18 cellular contexts compared by ENCODE assay signal in the genomic region with DNA sequence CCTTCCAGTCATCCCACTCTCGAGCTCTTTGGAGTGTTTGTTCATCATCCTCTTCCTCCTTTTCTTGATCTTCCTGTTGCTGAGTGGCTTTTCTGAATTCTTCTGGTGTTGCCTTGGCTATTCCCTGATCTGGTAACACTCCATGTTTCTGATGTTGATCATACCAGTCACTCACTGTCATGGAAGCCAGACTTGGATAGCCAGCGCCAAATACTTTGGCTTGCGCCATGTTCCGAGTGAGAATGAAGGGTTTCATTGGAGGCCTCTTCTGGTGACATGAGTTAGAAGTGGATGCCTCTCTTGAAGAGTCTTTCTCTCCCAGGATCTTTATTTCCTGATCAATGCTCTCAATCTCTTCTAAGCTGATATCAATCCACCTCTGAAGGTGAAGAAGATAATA. TPM values are rescaled to one million over a fixed set of nuclear protein-coding genes. Genes with fewer than 3 reads are reported as not detected.
DNase-seq lines count a peak whose midpoint lies in the region; ATAC-seq and TF ChIP-seq lines count a peak whose summit lies in the region.
"Had no signal": no experiment of that assay in that cellular context is flagged by ENCODE, and none has a peak within 500 bp of the region (broad histone marks: within the 10 kb centered on the region; RNA-seq: fewer than 3 reads in every experiment).

No MANE protein-coding gene starts in this region.

- H3K36me3 Mint-ChIP-seq in activated CD8-positive, alpha-beta memory T cell treated with anti-CD3 and anti-CD28 coated beads, Interleukin-2, amount 10 ng/mL, durations not matched to agents 7 days and 5 days = peaks cover 5% of the 10 kb centered on the region
- H3K36me3 Mint-ChIP-seq in T-helper 17 cell (ENCODE audit: low read depth) (no peaks in the 10 kb centered on the region), osteocyte (ENCODE audit: unreplicated experiment) (no peaks in the 10 kb centered on the region)
- peaks cover 31% of the 10 kb centered on the region for H3K36me3 Mint-ChIP-seq in effector memory CD8-positive, alpha-beta T cell (ENCODE audit: insufficient read depth)
- H3K36me3 Mint-ChIP-seq: CD14-positive monocyte had no signal

- intact Hi-C loops in posterior vena cava (cut with DNase I) = no loop called here

- DNase-seq in activated CD8-positive, alpha-beta memory T cell treated with anti-CD3 and anti-CD28 coated beads, Interleukin-2, amount 10 ng/mL, durations not matched to agents 7 days and 5 days = no peak
- no peak for DNase-seq in activated CD8-positive, alpha-beta memory T cell treated with anti-CD3 and anti-CD28 coated beads, Interleukin-2, amount 50 U/mL, for 48 hours
- DNase-seq in T-helper 17 cell (no peak), osteocyte (ENCODE audit: extremely low spot score, unreplicated experiment) (no peak), posterior vena cava (ENCODE audit: low spot score) (no peak)
- DNase-seq in effector memory CD8-positive, alpha-beta T cell = no peak
- DNase-seq in activated CD8-positive, alpha-beta memory T cell treated with anti-CD3 and anti-CD28 coated beads, Interleukin-2, amount 50 U/mL, for 4 hours = no peak
- DNase-seq in stimulated activated naive CD4-positive, alpha-beta T cell treated with Interleukin-2 at 50 U/mL for 16 hours (lab: John Stamatoyannopoulos, UW) = no peak
- DNase-seq: ACHN; HCEC 1CT; mammary epithelial cell; NCI-H1436 treated with DMSO at 0.1 percent for 48 hours; NCI-H748 treated with DMSO at 0.1 percent for 48 hours; Right ventricle myocardium superior; stimulated activated CD4-positive, alpha-beta T cell treated with anti-CD3 and anti-CD28 coated beads, Interleukin-4, amount 100 ng/mL, for 1 hour had no signal

- no peak for TF ChIP-seq CTCF in osteocyte (IDR thresholded peaks at IDR 0.05)

- peaks cover 21% of the 10 kb centered on the region for H3K4me1 Mint-ChIP-seq in activated CD8-positive, alpha-beta memory T cell treated with anti-CD3 and anti-CD28 coated beads, Interleukin-2, amount 10 ng/mL, durations not matched to agents 7 days and 5 days
- H3K4me1 Mint-ChIP-seq in T-helper 17 cell = peaks cover 12% of the 10 kb centered on the region
- peaks cover 12 to 14% of the 10 kb centered on the region in 2 donors for H3K4me1 Mint-ChIP-seq in effector memory CD8-positive, alpha-beta T cell (ENCODE audit: low read depth in 2 of 2)
- peaks cover 12% of the 10 kb centered on the region for H3K4me1 Mint-ChIP-seq in osteocyte (ENCODE audit: unreplicated experiment)

- CTCF ChIA-PET in activated CD8-positive, alpha-beta memory T cell treated with anti-CD3 and anti-CD28 coated beads, Interleukin-2, amount 10 ng/mL, durations not matched to agents 7 days and 5 days (lab: Charles Lee) = interaction anchor here (1.0 kb wide), 1 partner anchor 343 kb away, joined by 3 read pairs; no protein-coding TSS in a partner anchor

- ATAC-seq in activated CD8-positive, alpha-beta memory T cell treated with anti-CD3 and anti-CD28 coated beads, Interleukin-2, amount 10 ng/mL, durations not matched to agents 7 days and 5 days = no peak
- no peak for ATAC-seq in T-helper 17 cell
- no peak for ATAC-seq in effector memory CD8-positive, alpha-beta T cell (replicated peaks)
- ATAC-seq: HepG2 had no signal

- no peak overlapping the region for H3K27ac Mint-ChIP-seq in activated CD8-positive, alpha-beta memory T cell treated with anti-CD3 and anti-CD28 coated beads, Interleukin-2, amount 10 ng/mL, durations not matched to agents 7 days and 5 days
- H3K27ac Mint-ChIP-seq in T-helper 17 cell (peak overlapping the region; percentile 37), osteocyte (ENCODE audit: unreplicated experiment) (no peak overlapping the region)
- H3K27ac Mint-ChIP-seq in effector memory CD8-positive, alpha-beta T cell = no peak overlapping the region

- peaks cover 2% of the 10 kb centered on the region for H3K9me3 Mint-ChIP-seq in activated CD8-positive, alpha-beta memory T cell treated with anti-CD3 and anti-CD28 coated beads, Interleukin-2, amount 10 ng/mL, durations not matched to agents 7 days and 5 days (ENCODE audit: low read depth)
- H3K9me3 Mint-ChIP-seq in effector memory CD8-positive, alpha-beta T cell = no peaks in the 10 kb centered on the region
- no peaks in the 10 kb centered on the region for H3K9me3 Mint-ChIP-seq in osteocyte (ENCODE audit: unreplicated experiment)
- H3K9me3 Mint-ChIP-seq: CD14-positive monocyte had no signal

- H3K27me3 Mint-ChIP-seq in activated CD8-positive, alpha-beta memory T cell treated with anti-CD3 and anti-CD28 coated beads, Interleukin-2, amount 10 ng/mL, durations not matched to agents 7 days and 5 days = peaks cover 9% of the 10 kb centered on the region
- H3K27me3 Mint-ChIP-seq in T-helper 17 cell (peaks cover 4% of the 10 kb centered on the region), osteocyte (ENCODE audit: unreplicated experiment) (no peaks in the 10 kb centered on the region)
- H3K27me3 Mint-ChIP-seq in effector memory CD8-positive, alpha-beta T cell = peaks cover 0 to 12% of the 10 kb centered on the region in 2 donors

- H3K4me3 Mint-ChIP-seq in activated CD8-positive, alpha-beta memory T cell treated with anti-CD3 and anti-CD28 coated beads, Interleukin-2, amount 10 ng/mL, durations not matched to agents 7 days and 5 days = peak overlapping the region; percentile 3
- H3K4me3 Mint-ChIP-seq in T-helper 17 cell = peak overlapping the region; percentile 68
- H3K4me3 Mint-ChIP-seq in effector memory CD8-positive, alpha-beta T cell = peak overlapping the region; percentile 33 to 59
- H3K4me3 Mint-ChIP-seq in osteocyte (ENCODE audit: unreplicated experiment) = peak overlapping the region; percentile 50

- no peaks in the 10 kb centered on the region for H3K9me3 ChIP-seq in T-helper 17 cell (ENCODE audit: control insufficient read depth, low read length, poor library complexity, severe bottlenecking)

RNA-seq across cellular contexts. Expression of a gene that starts 31.2 kb away (rescaled TPM):
- under 1 TPM; 0.28 to 0.35 TPM for total RNA-seq in activated CD8-positive, alpha-beta memory T cell treated with anti-CD3 and anti-CD28 coated beads, Interleukin-2, amount 10 ng/mL, durations not matched to agents 7 days and 5 days
- under 1 TPM; 0.42 to 0.60 TPM for total RNA-seq in T-helper 17 cell
- 0.13 and 0.27 TPM in 2 replicates for total RNA-seq in osteocyte
- total RNA-seq in posterior vena cava = under 1 TPM; 0.10 to 0.14 TPM
- total RNA-seq: M059J had no signal

RNA-seq across cellular contexts. Expression of a gene that starts 31.8 kb away (rescaled TPM):
- total RNA-seq in activated CD8-positive, alpha-beta memory T cell treated with anti-CD3 and anti-CD28 coated beads, Interleukin-2, amount 10 ng/mL, durations not matched to agents 7 days and 5 days = 10 to 100 TPM; 61.3 to 65.0 TPM
- total RNA-seq in T-helper 17 cell (10 to 100 TPM in 1 of 2 donors, 1 to 10 TPM in 1; 6.3 to 16.0 TPM), osteocyte (22.0 and 23.6 TPM in 2 replicates), posterior vena cava (10 to 100 TPM; 19.7 to 22.6 TPM)

Comparison
In these comparisons a context has a peak if more than half of its experiments do, and no peak if none do; other contexts are left out.
1. H3K4me3 Mint-ChIP-seq: peak in every context shown above with its lines; median percentile 68 in T-helper 17 cell; 50 in osteocyte; 46 in effector memory CD8-positive, alpha-beta T cell; 3 in activated CD8-positive, alpha-beta memory T cell treated with anti-CD3 and anti-CD28 coated beads, Interleukin-2, amount 10 ng/mL, durations not matched to agents 7 days and 5 days.